In genomic region chr5:145708169-145708568, GRCh38 we compare ENCODE assay signal across 8 cellular contexts.
"Had no signal": no experiment of that assay in that cellular context is flagged by ENCODE, and none has a peak within 500 bp of the region (broad histone marks: within the 10 kb centered on the region; RNA-seq: fewer than 3 reads in every experiment).

No MANE protein-coding gene starts in this region.

- H3K4me1 ChIP-seq: HAP-1 had no signal

- H3K9ac ChIP-seq: GM23248 had no signal

- ATAC-seq: HCT116 had no signal

- H3K27ac ChIP-seq: GM23248 had no signal

- DNase-seq: GM23248, GOT3, H7, IMR-90, KBM-7 had no signal

- H2AFZ ChIP-seq: GM23248 had no signal

- H3K36me3 ChIP-seq: HAP-1 had no signal

- H3K4me3 ChIP-seq: GM23248, HAP-1 had no signal

- H3K9me3 ChIP-seq: HAP-1 had no signal

- FAIRE-seq: HTR-8/SVneo had no signal
